22 cellular contexts compared by ENCODE assay signal in the genomic region with DNA sequence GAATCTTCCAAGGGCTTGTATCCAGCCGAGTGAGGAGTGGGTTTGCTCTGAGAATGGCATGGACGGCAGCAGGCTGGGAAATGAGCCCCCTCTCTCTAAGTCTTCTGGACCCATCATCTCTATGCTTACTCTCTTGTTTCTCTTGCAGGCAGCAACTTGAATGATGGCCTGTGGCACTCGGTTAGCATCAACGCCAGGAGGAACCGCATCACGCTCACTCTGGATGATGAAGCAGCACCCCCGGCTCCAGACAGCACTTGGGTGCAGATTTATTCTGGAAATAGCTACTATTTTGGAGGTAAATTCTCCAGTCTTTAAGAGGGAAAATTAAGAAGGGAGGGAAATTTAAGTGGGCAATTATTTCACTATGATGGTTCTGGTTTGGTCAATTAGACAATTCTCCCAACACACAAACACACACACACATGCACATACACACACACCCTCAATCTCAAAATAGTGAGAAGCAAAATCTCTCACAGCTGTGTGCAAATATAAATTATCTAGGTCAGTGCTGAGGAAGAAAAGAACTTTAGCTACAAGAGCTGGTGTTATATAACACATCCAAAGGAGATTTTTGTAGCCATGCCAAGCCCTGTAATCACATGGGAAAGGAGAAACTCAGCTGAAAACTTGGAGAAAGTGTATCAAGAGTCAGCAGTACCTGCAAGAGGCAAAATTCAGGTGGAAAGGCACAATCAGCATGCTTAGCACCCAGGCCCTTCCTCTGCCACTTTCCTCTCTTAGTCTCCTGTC.
DNase-seq lines count a peak whose midpoint lies in the region; ATAC-seq and TF ChIP-seq lines count a peak whose summit lies in the region.
"Had no signal": no experiment of that assay in that cellular context is flagged by ENCODE, and none has a peak within 500 bp of the region (broad histone marks: within the 10 kb centered on the region; RNA-seq: fewer than 3 reads in every experiment).

No MANE protein-coding gene starts in this region.

- ATAC-seq in left cardiac atrium, result peak; percentile 35 to 41
- ATAC-seq in upper lobe of right lung, result peak; percentile 42
- ATAC-seq: HCT116 had no signal

- H3K27me3 ChIP-seq in right atrium auricular region, result no peaks in the 10 kb centered on the region
- no peaks in the 10 kb centered on the region for H3K27me3 ChIP-seq in upper lobe of right lung
- H3K27me3 ChIP-seq in SJCRH30, result 0 out of 2 replicates have a peak, but pooled peaks cover 2% of the 10 kb centered on the region
- H3K27me3 ChIP-seq: MG63 had no signal

- H3K9me3 ChIP-seq in right atrium auricular region, result no peaks in the 10 kb centered on the region
- no peaks in the 10 kb centered on the region for H3K9me3 ChIP-seq in upper lobe of right lung
- H3K9me3 ChIP-seq in SJCRH30 (replicated peaks), result no peaks in the 10 kb centered on the region
- H3K9me3 ChIP-seq: MG63 had no signal

- intact Hi-C loops in left cardiac atrium (cut with DNase I) (no loop called here), posterior cingulate gyrus (cut with DNase I) (no loop called here), upper lobe of right lung (cut with DNase I) (no loop called here), lower leg skin (cut with DNase I; ENCODE audit: low total_unique reads) (no loop called here)

- DNase-seq in left cardiac atrium (no peak), right atrium auricular region (ENCODE audit: low spot score) (no peak), inferior parietal cortex (ENCODE audit: extremely low spot score) (peak; percentile 76), posterior cingulate gyrus (peak in 6 of 10 donors; percentile 26 to 88 (median 46)), upper lobe of right lung (no peak), lower leg skin (ENCODE audit: low spot score in 2 of 2) (no peak), SJCRH30 (no peak), NCI-H1436 (lab: John Stamatoyannopoulos, UW) (no peak)
- DNase-seq: ACHN; C1 segment of cervical spinal cord; CD8-positive, alpha-beta memory T cell; DMS53; EL; GM23248; Kasumi-1; MG63; NCI-H1105; NCI-H1694; NCI-H2107; NCI-H446 treated with DMSO at 0.1 percent for 48 hours; SHP77 treated with DMSO at 0.1 percent for 48 hours had no signal

- 74 to 75% methylated on average over 7 of the region's 7 CpGs for WGBS in lower leg skin, 2 donors

- H3K4me1 ChIP-seq in right atrium auricular region (peaks cover 0 to 6% of the 10 kb centered on the region in 2 donors), upper lobe of right lung (no peaks in the 10 kb centered on the region), SJCRH30 (no peaks in the 10 kb centered on the region)

- H3K36me3 ChIP-seq in right atrium auricular region (no peaks in the 10 kb centered on the region), upper lobe of right lung (no peaks in the 10 kb centered on the region), SJCRH30 (no peaks in the 10 kb centered on the region)
- H3K36me3 ChIP-seq: MG63 had no signal

- no peak for TF ChIP-seq POLR2A in lower leg skin (IDR thresholded peaks at IDR 0.05)

- H3K4me3 ChIP-seq in right atrium auricular region (no peak overlapping the region), upper lobe of right lung (no peak overlapping the region), lower leg skin (ENCODE audit: low read depth, poor library complexity, severe bottlenecking) (no peak overlapping the region), SJCRH30 (no peak overlapping the region)
- H3K4me3 ChIP-seq: GM23248, MG63 had no signal

- H3K27ac ChIP-seq in right atrium auricular region (no peak overlapping the region), upper lobe of right lung (no peak overlapping the region), SJCRH30 (no peak overlapping the region)
- H3K27ac ChIP-seq: GM23248 had no signal

- TF ChIP-seq CTCF in right atrium auricular region (IDR thresholded peaks at IDR 0.05) (no peak), upper lobe of right lung (IDR thresholded peaks at IDR 0.05) (no peak), lower leg skin (IDR thresholded peaks at IDR 0.05) (no peak)

Comparison
In these comparisons a context has a peak if more than half of its experiments do, and no peak if none do; other contexts are left out.
1. DNase-seq: peak in inferior parietal cortex (single experiment) and posterior cingulate gyrus (6 of 10); none in left cardiac atrium (single experiment), right atrium auricular region (single experiment), upper lobe of right lung (single experiment), lower leg skin (0 of 2), SJCRH30 (0 of 2) and NCI-H1436 (single experiment).